Comparison of ENCODE assay signal across 23 cellular contexts in genomic region chr9:38376266-38376665, GRCh38. TPM values are rescaled to one million over a fixed set of nuclear protein-coding genes. Genes with fewer than 3 reads are reported as not detected.
"Had no signal": no experiment of that assay in that cellular context is flagged by ENCODE, and none has a peak within 500 bp of the region (broad histone marks: within the 10 kb centered on the region; RNA-seq: fewer than 3 reads in every experiment).

No MANE protein-coding gene starts in this region.

- H3K36me3 ChIP-seq: left lung, right atrium auricular region, suprapubic skin, upper lobe of left lung had no signal

- H3K4me1 ChIP-seq: left lung, suprapubic skin, upper lobe of left lung had no signal

- H3K9me3 ChIP-seq: left lung, right atrium auricular region, suprapubic skin, upper lobe of left lung had no signal

- H3K4me3 ChIP-seq: left lung, right atrium auricular region, suprapubic skin, upper lobe of left lung had no signal

- ATAC-seq: activated T-helper 17 cell treated with anti-CD3 and anti-CD28 coated beads, Interleukin-2, amount 50 U/mL, for 72 hours; left lung; naive thymus-derived CD4-positive, alpha-beta T cell had no signal

- H3K27ac ChIP-seq: left lung, suprapubic skin, upper lobe of left lung had no signal

- H3K27me3 ChIP-seq: left lung, right atrium auricular region, suprapubic skin, upper lobe of left lung had no signal

- DNase-seq: activated B cell treated with CpG ODN at 0.5 μM for 24 hours; activated CD4-positive, alpha-beta memory T cell treated with anti-CD3 and anti-CD28 coated beads for 36 hours; activated CD4-positive, alpha-beta T cell treated with anti-CD3 and anti-CD28 coated beads for 4 hours; activated naive CD4-positive, alpha-beta T cell treated with Interleukin-2 at 50 U/mL for 16 hours; activated naive CD8-positive, alpha-beta T cell treated with anti-CD3 and anti-CD28 coated beads, Interleukin-2, amount 10 ng/mL, durations not matched to agents 7 days and 5 days; activated T-cell treated with anti-CD3 and anti-CD28 coated beads for 4 hours; cerebellar nuclear complex; effector memory CD4-positive, alpha-beta T cell; foreskin fibroblast; hippocampal formation; islet precursor cell; left lung; mammary epithelial cell; naive thymus-derived CD4-positive, alpha-beta T cell; stimulated activated CD4-positive, alpha-beta T cell treated with anti-CD3 and anti-CD28 coated beads, Interleukin-2, amount 100 ng/mL, for 24 hours; T-helper 1 cell; T-helper 9 cell had no signal

RNA-seq across cellular contexts. Expression of gene IGFBPL1, which starts 48.0 kb away (rescaled TPM):
- total RNA-seq: activated B cell treated with CpG ODN at 0.5 μM for 24 hours; activated CD4-positive, alpha-beta memory T cell treated with anti-CD3 and anti-CD28 coated beads for 36 hours; activated naive CD8-positive, alpha-beta T cell treated with anti-CD3 and anti-CD28 coated beads, Interleukin-2, amount 10 ng/mL, durations not matched to agents 7 days and 5 days; activated T-helper 17 cell treated with anti-CD3 and anti-CD28 coated beads, Interleukin-2, amount 50 U/mL, for 72 hours; endothelial cell of umbilical vein; mammary epithelial cell; naive thymus-derived CD4-positive, alpha-beta T cell; omental fat pad; suprapubic skin had no signal
- polyA plus RNA-seq: endothelial cell of umbilical vein; naive thymus-derived CD4-positive, alpha-beta T cell had no signal
